In genomic region chr11:66639066-66639813, GRCh38 we compare ENCODE assay signal across 8 cellular contexts. TPM values are rescaled to one million over a fixed set of nuclear protein-coding genes. Genes with fewer than 3 reads are reported as not detected.
DNase-seq lines count a peak whose midpoint lies in the region; ATAC-seq and TF ChIP-seq lines count a peak whose summit lies in the region.

No MANE protein-coding gene starts in this region.

- H3K9ac ChIP-seq in SK-N-SH (peak overlapping the region; percentile 96), mucosa of rectum (ENCODE audit: low read depth in 1 of 2, low read length in 2 of 2) (peak overlapping the region; percentile 94 to 95)

- H3K9me3 ChIP-seq in SK-N-SH (no peaks in the 10 kb centered on the region), mucosa of rectum (ENCODE audit: control insufficient read depth in 2 of 2, low read length in 2 of 2) (no peaks in the 10 kb centered on the region), aorta (ENCODE audit: control insufficient read depth, low read length) (no peaks in the 10 kb centered on the region)

- no peaks in the 10 kb centered on the region for H3K9me2 ChIP-seq in SK-N-SH

- TF ChIP-seq EP300 in SK-N-SH (IDR thresholded peaks at IDR 0.05; ENCODE audit: borderline replicate concordance in 1 of 2, low read depth in 1 of 2, low read length in 1 of 2), result no peak

- 4% methylated on average over 27 of the region's 27 CpGs for WGBS in SK-N-SH (ENCODE audit: low lambda C conversion rate)
- 3% methylated on average over 27 of the region's 27 CpGs for WGBS in aorta, 2 donors

- H3K79me2 ChIP-seq in ACC112 (ENCODE audit: control insufficient read depth, insufficient read depth, low read length, unreplicated experiment) (peaks cover 77% of the 10 kb centered on the region), SK-N-SH (ENCODE audit: insufficient read depth) (peaks cover 97% of the 10 kb centered on the region)

- H3K4me2 ChIP-seq in SK-N-SH, result peak overlapping the region; percentile 83

- intact Hi-C loops in aorta (cut with DNase I), result loop anchor here in 1 of 2 donors (5.0 kb wide), 1 partner anchor 38 kb away; the partner anchor contains the start of gene RBM4B

- POLR2A ChIA-PET in SK-N-SH (lab: Yijun Ruan, JAX), result interaction anchor here (1.2 to 2.6 kb wide), 10 partner anchors 9 to 88 kb away, joined by 3 to 15 read pairs (median 6); partner anchors contain the start of gene RBM4B

- peak; percentile 1 for ATAC-seq in aorta (ENCODE audit: low FRiP score)

- H3K27me3 ChIP-seq in ACC112 (ENCODE audit: insufficient read depth, low read length) (no peaks in the 10 kb centered on the region), SK-N-SH (ENCODE audit: insufficient read depth) (no peaks in the 10 kb centered on the region), mucosa of rectum (ENCODE audit: control insufficient read depth in 2 of 2, insufficient read depth in 2 of 2, low read length in 2 of 2) (no peaks in the 10 kb centered on the region), aorta (ENCODE audit: control insufficient read depth in 1 of 2, insufficient read depth in 2 of 2, low read length in 1 of 2) (no peaks in the 10 kb centered on the region)

- H3K36me3 ChIP-seq in ACC112 (ENCODE audit: insufficient read depth, low read length), result peaks cover 37% of the 10 kb centered on the region
- H3K36me3 ChIP-seq in SK-N-SH (replicated peaks in 1 of 2; ENCODE audit: control insufficient read depth in 1 of 2, insufficient read depth in 2 of 2, low read length in 1 of 2), result peaks cover 45 to 50% of the 10 kb centered on the region in 2 experiments
- peaks cover 32 to 35% of the 10 kb centered on the region in 2 donors for H3K36me3 ChIP-seq in mucosa of rectum (ENCODE audit: control insufficient read depth in 2 of 2, insufficient read depth in 2 of 2, low read length in 2 of 2)
- H3K36me3 ChIP-seq in aorta (ENCODE audit: control insufficient read depth in 1 of 2, insufficient read depth in 2 of 2, low read length in 1 of 2), result peaks cover 3 to 8% of the 10 kb centered on the region in 2 donors

- H3K27ac ChIP-seq in ACC112 (ENCODE audit: low read depth, low read length) (peak overlapping the region; percentile 78), SK-N-SH (ENCODE audit: low read depth in 2 of 2, low read length in 1 of 2) (peak overlapping the region; percentile 88 to 94), mucosa of rectum (ENCODE audit: low read depth in 2 of 2, low read length in 2 of 2) (peak overlapping the region; percentile 90 to 95), aorta (ENCODE audit: low read depth in 1 of 2, low read length in 2 of 2) (peak overlapping the region; percentile 5 to 54)

- no peak for TF ChIP-seq RAD21 in SK-N-SH (IDR thresholded peaks at IDR 0.05; ENCODE audit: low read length)

- in situ Hi-C loops in GM13976 (cut with MboI; ENCODE audit: low sequenced_read_pairs, unreplicated experiment), result no loop called here

- H3F3A ChIP-seq in SK-N-SH (replicated peaks; ENCODE audit: insufficient read depth), result peaks cover 31% of the 10 kb centered on the region

- TF ChIP-seq CTCF in GM12873 (IDR thresholded peaks at IDR 0.05; ENCODE audit: insufficient read depth, low read depth, low read length, missing control alignments), result peak; percentile 33
- TF ChIP-seq CTCF in SK-N-SH (IDR thresholded peaks at IDR 0.05), result 0 out of 2 replicates have a peak, but pooled peaks have one; percentile 8
- TF ChIP-seq CTCF in GM13976 (IDR thresholded peaks at IDR 0.05; ENCODE audit: borderline replicate concordance, control extremely low read depth, extremely low read depth, insufficient read depth, missing control alignments), result no peak

- peak overlapping the region; percentile 84 for H3K4me3 ChIP-seq in ACC112 (ENCODE audit: low read depth, low read length)
- H3K4me3 ChIP-seq in SK-N-SH (ENCODE audit: low read depth in 2 of 2, low read length in 1 of 2), result peak overlapping the region; percentile 75 to 97
- peak overlapping the region; percentile 85 to 99 for H3K4me3 ChIP-seq in mucosa of rectum (ENCODE audit: low read length in 2 of 2)
- H3K4me3 ChIP-seq in aorta (ENCODE audit: low read length in 2 of 2), result peak overlapping the region; percentile 38 to 87

- CTCF ChIA-PET in SK-N-SH (lab: Yijun Ruan, JAX), result interaction anchor here (0.6 to 0.9 kb wide), 3 partner anchors 30 to 444 kb away, joined by 3 to 4 read pairs (median 3); partner anchors contain the start of gene RBM4B

- DNase-seq in SK-N-SH, result no peak
- DNase-seq in effector CD4-positive, alpha-beta T cell, result peak; percentile 21
- DNase-seq in aorta, result peak in 1 of 2 donors; percentile 78
- DNase-seq in 8988T, result no peak
- no peak for DNase-seq in GM13976 (ENCODE audit: low spot score)

- H2AFZ ChIP-seq in ACC112 (ENCODE audit: low read length, unreplicated experiment) (peak overlapping the region; percentile 3), SK-N-SH (ENCODE audit: low read depth) (no peak overlapping the region; the same call in 1 of the 2 replicates)

- H3K4me1 ChIP-seq in ACC112 (ENCODE audit: control insufficient read depth, insufficient read depth, low read length, unreplicated experiment) (peaks cover 44% of the 10 kb centered on the region), SK-N-SH (ENCODE audit: control insufficient read depth in 1 of 2, insufficient read depth in 2 of 2, low read depth in 1 of 2, low read length in 1 of 2) (peaks cover 43 to 49% of the 10 kb centered on the region in 2 experiments), mucosa of rectum (ENCODE audit: control insufficient read depth in 2 of 2, insufficient read depth in 2 of 2, low read length in 2 of 2) (peaks cover 40 to 52% of the 10 kb centered on the region in 2 donors), aorta (ENCODE audit: control insufficient read depth in 1 of 2, insufficient read depth in 2 of 2, low read length in 2 of 2) (peaks cover 0 to 6% of the 10 kb centered on the region in 2 donors)

- H4K20me1 ChIP-seq in SK-N-SH (ENCODE audit: insufficient read depth), result peaks cover 57% of the 10 kb centered on the region

TF ChIP-seq in SK-N-SH, 30 proteins besides CTCF, POLR2A, EP300 and RAD21:
- TF ChIP-seq TCF12 (IDR thresholded peaks at IDR 0.05) (no peak), SIN3A (IDR thresholded peaks at IDR 0.05; ENCODE audit: borderline replicate concordance, low read depth, low read length) (no peak)

RNA-seq across cellular contexts. Expression of gene RBM4, which starts 0.7 kb away (rescaled TPM):
- polyA plus RNA-seq in SK-N-SH (2012; rRNA removed), result 202 and 222 TPM in 2 replicates
- polyA plus RNA-seq in SK-N-SH (2012; cell fraction: cytosol; rRNA removed), result 189 and 200 TPM in 2 replicates
- polyA plus RNA-seq in SK-N-SH (2012; cell fraction: nucleus; rRNA removed), result 104 and 183 TPM in 2 replicates
- total RNA-seq in aorta, result 10 to 100 TPM; 86.9 to 98.1 TPM
- polyA plus RNA-seq in aorta, result 10 to 100 TPM; 78.6 to 91.1 TPM

RNA-seq across cellular contexts. Expression of gene RBM14, which starts 22.8 kb away (rescaled TPM):
- polyA plus RNA-seq in SK-N-SH (2012; rRNA removed) (17.6 and 19.8 TPM in 2 replicates), aorta (10 to 100 TPM; 11.4 to 41.4 TPM)
- polyA plus RNA-seq in SK-N-SH (2012; cell fraction: cytosol; rRNA removed), result 9.4 and 13.7 TPM in 2 replicates
- polyA plus RNA-seq in SK-N-SH (2012; cell fraction: nucleus; rRNA removed), result 41.2 and 52.7 TPM in 2 replicates
- 10 to 100 TPM; 66.3 to 66.7 TPM for total RNA-seq in aorta

RNA-seq across cellular contexts. Expression of gene RBM4B, which starts 38.4 kb away (rescaled TPM):
- polyA plus RNA-seq in SK-N-SH (2012; rRNA removed) (31.1 and 43.3 TPM in 2 replicates), aorta (10 to 100 TPM in 1 of 2 donors, 1 to 10 TPM in 1; 7.3 to 12.3 TPM)
- 26.1 and 30.8 TPM in 2 replicates for polyA plus RNA-seq in SK-N-SH (2012; cell fraction: cytosol; rRNA removed)
- polyA plus RNA-seq in SK-N-SH (2012; cell fraction: nucleus; rRNA removed), result 59.8 and 93.4 TPM in 2 replicates
- total RNA-seq in aorta, result 10 to 100 TPM in 1 of 2 donors, 1 to 10 TPM in 1; 9.2 to 16.5 TPM

RNA-seq across cellular contexts. Expression of gene CCS, which starts 46.3 kb away (rescaled TPM):
- polyA plus RNA-seq in SK-N-SH (2012; rRNA removed) (54.7 and 56.1 TPM in 2 replicates), aorta (100 to 1,000 TPM in 1 of 2 donors, 10 to 100 TPM in 1; 29.8 to 287 TPM)
- 16.0 and 21.1 TPM in 2 replicates for polyA plus RNA-seq in SK-N-SH (2012; cell fraction: cytosol; rRNA removed)
- polyA plus RNA-seq in SK-N-SH (2012; cell fraction: nucleus; rRNA removed), result 287 and 291 TPM in 2 replicates
- 10 to 100 TPM; 25.7 to 48.0 TPM for total RNA-seq in aorta

RNA-seq across cellular contexts. Expression of gene CCDC87, which starts 46.4 kb away (rescaled TPM):
- polyA plus RNA-seq in SK-N-SH (2012; rRNA removed) (0.06 and 0.21 TPM in 2 replicates), aorta (under 1 TPM in 1 of 2 donors, not detected in 1; 0.10 TPM)
- 0.14 and 0.15 TPM in 2 replicates for polyA plus RNA-seq in SK-N-SH (2012; cell fraction: cytosol; rRNA removed)
- 0.12 and 0.22 TPM in 2 replicates for polyA plus RNA-seq in SK-N-SH (2012; cell fraction: nucleus; rRNA removed)
- total RNA-seq in aorta, result under 1 TPM; 0.19 to 0.33 TPM

Comparison
In these comparisons a context has a peak if more than half of its experiments do, and no peak if none do; other contexts are left out.
1. H3K27ac ChIP-seq: peak in every context shown above with its lines; median percentile 92 in mucosa of rectum; 91 in SK-N-SH; 78 in ACC112; 30 in aorta.